8 cellular contexts compared by ENCODE assay signal in genomic region chr16:30761928-30762902, GRCh38. TPM values are rescaled to one million over a fixed set of nuclear protein-coding genes. Genes with fewer than 3 reads are reported as not detected.
A peak's percentile ranks its signal among the peaks of the same experiment; 100 is the strongest.
DNase-seq lines count a peak whose midpoint lies in the region; ATAC-seq and TF ChIP-seq lines count a peak whose summit lies in the region.

Gene CFAP119, minus strand, starts transcription at chr16:30762062. Its CDS starts 314 bp downstream, at chr16:30761748.
Gene RNF40, plus strand, starts transcription at chr16:30762322. Its CDS starts 224 bp downstream, at chr16:30762546.

- H3K27ac Mint-ChIP-seq in T-cell: peak within 1 kb of the TSS; percentile 89 to 90

- 1 to 2% methylated on average over 41 to 60 of the region's 60 CpGs for WGBS in upper lobe of left lung, 2 donors

- H3K4me3 Mint-ChIP-seq in T-cell: peak within 1 kb of the TSS; percentile 93 to 96 (median 96)

- POLR2A ChIA-PET in T-cell (lab: Charles Lee): interaction anchor here (0.5 to 0.8 kb wide), 4 partner anchors 27 to 306 kb away, joined by 3 to 6 read pairs (median 6); no protein-coding TSS in a partner anchor

- H3K27me3 ChIP-seq in upper lobe of left lung: no peaks in the 10 kb centered on the region

- peaks cover 24% of the 10 kb centered on the region for H3K36me3 Mint-ChIP-seq in T-cell

- H3K4me1 ChIP-seq in upper lobe of left lung: peaks cover 22 to 46% (median 26%) of the 10 kb centered on the region in 4 donors

- ATAC-seq in HG02870 (IDR thresholded peaks at IDR 0.05; ENCODE audit: unreplicated experiment): peak; percentile 88
- peak; percentile 92 to 94 (median 94) for ATAC-seq in T-cell (replicated peaks in 1 of 4)
- peak; percentile 97 to 99 for ATAC-seq in left cardiac atrium
- ATAC-seq in upper lobe of left lung (ENCODE audit: low FRiP score in 2 of 2): peak; percentile 97 to 98

- CTCF ChIA-PET in T-cell (lab: Charles Lee): no interaction called here

- intact Hi-C loops in left cardiac atrium (cut with DNase I) (no loop called here), posterior cingulate gyrus (cut with DNase I) (loop anchor here (2.0 to 10.0 kb wide), 2 partner anchors 13 to 63 kb away; partner anchors contain the start of gene PHKG2)

- DNase-seq in GM13977 (ENCODE audit: low spot score) (peak; percentile 99), NCI-H146 (lab: John Stamatoyannopoulos, UW) (peak; percentile 99), T-cell (peak; percentile 76 to 92 (median 84)), amniotic epithelial cell (ENCODE audit: low read depth) (peak; percentile 97), left cardiac atrium (peak; percentile 96), posterior cingulate gyrus (peak; percentile 92 to 99 (median 96)), upper lobe of left lung (peak; percentile 98)

- H3K36me3 ChIP-seq in upper lobe of left lung: peaks cover 27 to 45% (median 37%) of the 10 kb centered on the region in 4 donors

- TF ChIP-seq POLR2A in upper lobe of left lung (IDR thresholded peaks at IDR 0.05): peak; percentile 12 to 89 (median 69)

- H3K4me1 Mint-ChIP-seq in T-cell: peaks cover 28 to 39% (median 37%) of the 10 kb centered on the region in 3 donors

- in situ Hi-C loops in GM13977 (cut with MboI; ENCODE audit: low pct_unique_long_range_greater_than_20kb, low sequenced_read_pairs, unreplicated experiment): no loop called here

- H3K27ac ChIP-seq in upper lobe of left lung: peak within 1 kb of the TSS; percentile 81 to 95 (median 94)

- H3K9me3 ChIP-seq in upper lobe of left lung: no peaks in the 10 kb centered on the region

- H3K27me3 Mint-ChIP-seq in T-cell: no peaks in the 10 kb centered on the region

- no peaks in the 10 kb centered on the region for H3K9me3 Mint-ChIP-seq in T-cell

- TF ChIP-seq CTCF in GM13977 (IDR thresholded peaks at IDR 0.05; ENCODE audit: extremely low read depth, insufficient read depth, missing control alignments) (no peak), upper lobe of left lung (IDR thresholded peaks at IDR 0.05) (peak in 4 of 6 experiments; percentile 16 to 35 (median 26))

- peak in 1 of 4 donors; percentile 13 for TF ChIP-seq EP300 in upper lobe of left lung (IDR thresholded peaks at IDR 0.05)

- peak within 1 kb of the TSS; percentile 82 to 96 (median 90) for H3K4me3 ChIP-seq in upper lobe of left lung

RNA-seq across cellular contexts. Expression of gene CFAP119, which starts in this region (rescaled TPM):
- total RNA-seq in T-cell: 1 to 10 TPM; 1.3 to 3.1 (median 2.7) TPM
- total RNA-seq in left cardiac atrium: 1 to 10 TPM in 1 of 2 donors, under 1 TPM in 1; 0.52 to 1.1 TPM
- total RNA-seq in upper lobe of left lung: 10 to 100 TPM in 4 of 6 donors, 1 to 10 TPM in 2; 6.1 to 45.1 (median 16.0) TPM

RNA-seq across cellular contexts. Expression of gene RNF40, which starts in this region (rescaled TPM):
- total RNA-seq in T-cell: 100 to 1,000 TPM in 1 of 5 donors, 10 to 100 TPM in 4; 55.7 to 106 (median 95.9) TPM
- total RNA-seq in left cardiac atrium: 10 to 100 TPM; 41.2 to 72.1 TPM
- total RNA-seq in upper lobe of left lung: 100 to 1,000 TPM in 2 of 6 donors, 10 to 100 TPM in 4; 69.9 to 137 (median 95.2) TPM

Comparison
In these comparisons a context has a peak if more than half of its experiments do, and no peak if none do; other contexts are left out.
1. Peak in every context shown above with its lines: DNase-seq, ATAC-seq, H3K4me3 ChIP-seq and H3K27ac ChIP-seq.